In the genomic region with DNA sequence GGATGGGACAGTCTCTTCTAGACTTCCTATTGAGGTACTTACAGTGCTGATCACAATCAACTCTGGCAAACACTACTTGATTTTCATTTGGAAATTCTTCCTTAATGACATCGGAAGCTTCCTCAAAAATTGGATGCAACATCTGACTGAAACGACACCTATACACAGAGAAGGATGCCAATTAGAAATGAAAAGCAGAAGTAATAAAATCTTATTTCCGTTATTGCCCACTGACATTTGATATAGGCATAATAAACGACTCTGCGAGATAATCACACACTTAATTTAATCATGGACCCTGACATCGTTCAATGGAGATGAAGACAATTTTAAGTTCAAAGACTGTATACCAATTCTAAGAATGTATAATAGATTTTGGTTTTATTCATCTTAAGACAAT, we compare ENCODE assay signal across 18 cellular contexts.
"Had no signal": no experiment of that assay in that cellular context is flagged by ENCODE, and none has a peak within 500 bp of the region (broad histone marks: within the 10 kb centered on the region; RNA-seq: fewer than 3 reads in every experiment).

No MANE protein-coding gene starts in this region.

- H3K27me3 ChIP-seq: esophagus squamous epithelium, neural progenitor cell, tibial artery had no signal

- H3K36me3 ChIP-seq: neural progenitor cell had no signal

- H3K9me3 ChIP-seq: esophagus squamous epithelium, lower lobe of right lung, tibial artery had no signal

- H2AFZ ChIP-seq: neural progenitor cell had no signal

- H3K9me3 Mint-ChIP-seq: neural progenitor cell had no signal

- H3K4me1 ChIP-seq: esophagus squamous epithelium, lower lobe of right lung, neural progenitor cell, tibial artery had no signal

- H3K27ac ChIP-seq: esophagus squamous epithelium, lower lobe of right lung, neural progenitor cell, tibial artery, VCaP had no signal

- H3K4me2 ChIP-seq: neural progenitor cell had no signal

- DNase-seq: activated CD4-positive, alpha-beta T cell treated with anti-CD3 and anti-CD28 coated beads, Interleukin-2, amount 50 U/mL, for 4 hours; activated gamma-delta T cell treated with Interleukin-2 at 50 U/mL for 16 hours; amniotic stem cell; effector CD8-positive, alpha-beta T cell; esophagus squamous epithelium; left cardiac atrium; lower lobe of right lung; stimulated activated CD4-positive, alpha-beta T cell treated with anti-CD3 and anti-CD28 coated beads, Interleukin-12 subunit alpha, Interleukin-12 subunit beta, amount 100 ng/mL, for 4 hours; stimulated activated CD4-positive, alpha-beta T cell treated with anti-CD3 and anti-CD28 coated beads, Interleukin-1b, Interleukin-23, amount 100 ng/mL, for 48 hours; stimulated activated CD8-positive, alpha-beta memory T cell treated with anti-CD3 and anti-CD28 coated beads, Interleukin-4, amount 100 ng/mL, for 48 hours; stimulated activated naive CD8-positive, alpha-beta T cell treated with anti-CD3 and anti-CD28 coated beads, Interleukin-15, Interleukin-2, amounts not matched to agents 100 U/mL and 50 U/mL, for 24 hours; substantia nigra; T-helper 9 cell; tibial artery had no signal

- H3K4me1 Mint-ChIP-seq: neural progenitor cell had no signal

- H3K27ac Mint-ChIP-seq: activated naive CD8-positive, alpha-beta T cell; neural progenitor cell; progenitor cell of endocrine pancreas had no signal

- H3K4me3 ChIP-seq: esophagus squamous epithelium, lower lobe of right lung, neural progenitor cell, tibial artery had no signal

- H3K9ac ChIP-seq: neural progenitor cell had no signal

- H3K27me3 Mint-ChIP-seq: activated naive CD8-positive, alpha-beta T cell; progenitor cell of endocrine pancreas had no signal

- ATAC-seq: left cardiac atrium; lower lobe of right lung; stimulated activated naive CD8-positive, alpha-beta T cell treated with anti-CD3 and anti-CD28 coated beads, Interleukin-15, Interleukin-2, amounts not matched to agents 100 U/mL and 50 U/mL, for 24 hours had no signal

- H3K4me3 Mint-ChIP-seq: activated naive CD8-positive, alpha-beta T cell; neural progenitor cell had no signal
